In the genomic region with DNA sequence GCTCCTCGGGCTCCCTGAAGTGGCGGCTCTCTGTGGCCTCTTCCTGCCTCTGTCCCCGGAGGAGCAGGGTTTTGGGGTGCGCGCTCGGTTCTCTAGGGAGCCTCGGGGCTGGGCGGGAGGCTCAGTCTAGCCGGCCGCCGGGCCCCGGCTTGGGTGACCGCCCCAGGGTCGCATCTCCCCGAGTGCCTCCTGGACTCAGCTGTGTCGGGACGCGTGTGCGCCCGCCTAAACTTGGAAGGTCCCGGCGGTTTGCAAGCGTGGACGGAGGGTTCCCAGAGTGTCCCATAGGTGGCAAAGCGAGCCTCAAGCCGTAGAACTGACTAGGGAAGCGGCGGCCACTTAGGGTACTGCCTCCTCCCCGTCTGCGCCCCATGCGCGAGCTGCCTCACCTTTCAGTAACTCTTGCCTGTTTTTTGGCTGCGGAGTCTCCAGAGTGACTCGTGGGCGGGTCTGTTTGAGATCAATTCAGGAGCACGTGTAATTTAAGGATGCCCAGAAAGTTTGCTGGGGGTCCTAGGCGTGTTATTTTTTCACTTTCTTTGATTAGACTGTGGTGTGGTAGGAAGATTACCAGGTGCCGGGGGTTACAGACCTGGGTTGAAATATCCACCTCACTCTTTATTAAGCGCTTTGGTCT, we compare ENCODE assay signal across 8 cellular contexts. TPM values are rescaled to one million over a fixed set of nuclear protein-coding genes. Genes with fewer than 3 reads are reported as not detected.
A peak's percentile ranks its signal among the peaks of the same experiment; 100 is the strongest.
DNase-seq lines count a peak whose midpoint lies in the region; ATAC-seq and TF ChIP-seq lines count a peak whose summit lies in the region.

No MANE protein-coding gene starts in this region.

- H3K79me2 ChIP-seq in neural progenitor cell (ENCODE audit: low read depth), result peaks cover 50% of the 10 kb centered on the region

- H3K27me3 ChIP-seq in HUES6 (ENCODE audit: control insufficient read depth, insufficient read depth, low read length), result no peaks in the 10 kb centered on the region
- H3K27me3 ChIP-seq in RWPE2 (ENCODE audit: insufficient read depth, poor library complexity, severe bottlenecking), result peaks cover 4% of the 10 kb centered on the region
- H3K27me3 ChIP-seq in neural progenitor cell, result no peaks in the 10 kb centered on the region
- H3K27me3 ChIP-seq in stomach smooth muscle (ENCODE audit: control insufficient read depth in 1 of 2, insufficient read depth in 2 of 2, low read length in 2 of 2), result no peaks in the 10 kb centered on the region

- peak; percentile 27 for TF ChIP-seq CTCF in RWPE2 (IDR thresholded peaks at IDR 0.05; ENCODE audit: poor library complexity, severe bottlenecking)
- TF ChIP-seq CTCF in neural progenitor cell (IDR thresholded peaks at IDR 0.05), result peak; percentile 56

- ATAC-seq in GM21526 (IDR thresholded peaks at IDR 0.05; ENCODE audit: low FRiP score, unreplicated experiment) (peak; percentile 59), RWPE2 (ENCODE audit: low read depth) (peak; percentile 72)

- H2AFZ ChIP-seq in neural progenitor cell (replicated peaks), result no peak overlapping the region

- no peaks in the 10 kb centered on the region for H3K36me3 Mint-ChIP-seq in neural progenitor cell

- H3K36me3 ChIP-seq in HUES6 (ENCODE audit: control insufficient read depth, insufficient read depth, low read length) (no peaks in the 10 kb centered on the region), RWPE2 (ENCODE audit: low read depth) (no peaks in the 10 kb centered on the region), neural progenitor cell (no peaks in the 10 kb centered on the region), stomach smooth muscle (ENCODE audit: control insufficient read depth in 2 of 2, insufficient read depth in 2 of 2, low read length in 2 of 2) (no peaks in the 10 kb centered on the region)

- H3K27me3 Mint-ChIP-seq in neural progenitor cell (ENCODE audit: insufficient read depth, low read depth), result peaks cover 4% of the 10 kb centered on the region

- peak overlapping the region; percentile 98 for H3K4me2 ChIP-seq in neural progenitor cell

- peak overlapping the region; percentile 27; the same call in 1 of the 2 replicates for H3K27ac ChIP-seq in HUES6 (ENCODE audit: low read depth, low read length)
- peak overlapping the region; percentile 70 for H3K27ac ChIP-seq in RWPE2 (ENCODE audit: poor library complexity, severe bottlenecking)
- peak overlapping the region; percentile 86 for H3K27ac ChIP-seq in neural progenitor cell
- H3K27ac ChIP-seq in stomach smooth muscle (ENCODE audit: low read length), result peak overlapping the region; percentile 37

- H3K4me3 ChIP-seq in HUES6 (ENCODE audit: low read depth, low read length) (peak overlapping the region; percentile 96), RWPE2 (ENCODE audit: severe bottlenecking) (peak overlapping the region; percentile 84), neural progenitor cell (peak overlapping the region; percentile 88), stomach smooth muscle (ENCODE audit: low read length in 2 of 2) (peak overlapping the region; percentile 92 to 96)

- peak overlapping the region; percentile 98 for H3K9ac ChIP-seq in HUES6 (ENCODE audit: low read length)
- H3K9ac ChIP-seq in neural progenitor cell, result peak overlapping the region; percentile 50
- H3K9ac ChIP-seq in stomach smooth muscle (ENCODE audit: low read length in 2 of 2), result peak overlapping the region; percentile 76 to 82

- H3K4me1 Mint-ChIP-seq in neural progenitor cell, result peaks cover 14% of the 10 kb centered on the region

- H4K20me1 ChIP-seq in neural progenitor cell (ENCODE audit: low read depth), result peaks cover 40% of the 10 kb centered on the region

- H3K27ac Mint-ChIP-seq in neural progenitor cell, result peak overlapping the region; percentile 92

- no peaks in the 10 kb centered on the region for H3K9me3 Mint-ChIP-seq in neural progenitor cell

- H3K4me1 ChIP-seq in HUES6 (ENCODE audit: control insufficient read depth, insufficient read depth, low read length) (no peaks in the 10 kb centered on the region; the same call in 1 of the 2 replicates), RWPE2 (ENCODE audit: insufficient read depth, poor library complexity, severe bottlenecking) (peaks cover 13% of the 10 kb centered on the region), neural progenitor cell (peaks cover 9% of the 10 kb centered on the region), stomach smooth muscle (ENCODE audit: control insufficient read depth, insufficient read depth, low read length) (peaks cover 8% of the 10 kb centered on the region)

- DNase-seq in DMS79 treated with DMSO at 0.1 percent for 48 hours (lab: John Stamatoyannopoulos, UW) (peak; percentile 68), RWPE2 (ENCODE audit: low spot score) (peak; percentile 77), fibroblast of the conjunctiva (ENCODE audit: low read depth) (peak; percentile 31), neural progenitor cell (ENCODE audit: low spot score) (peak; percentile 87)
- peak; percentile 57 for DNase-seq in activated T-helper 9 cell treated with anti-CD3 and anti-CD28 coated beads, Interleukin-2, amount 50 U/mL, for 16 hours (ENCODE audit: low read depth)

- H3K9me3 ChIP-seq in HUES6 (ENCODE audit: control insufficient read depth, insufficient read depth, low read depth, low read length) (no peaks in the 10 kb centered on the region), RWPE2 (ENCODE audit: severe bottlenecking) (no peaks in the 10 kb centered on the region), neural progenitor cell (ENCODE audit: low read depth) (no peaks in the 10 kb centered on the region), stomach smooth muscle (ENCODE audit: control insufficient read depth in 2 of 2, low read length in 2 of 2) (no peaks in the 10 kb centered on the region)

- peak overlapping the region; percentile 98 for H3K4me3 Mint-ChIP-seq in neural progenitor cell

- H3F3A ChIP-seq in neural progenitor cell (ENCODE audit: low read depth), result peaks cover 9% of the 10 kb centered on the region

RNA-seq across cellular contexts. Expression of gene ACTL6A, which starts 0.7 kb away (rescaled TPM):
- 139 and 155 TPM in 2 replicates for total RNA-seq in neural progenitor cell (ENCODE audit: low replicate concordance)

RNA-seq across cellular contexts. Expression of gene MRPL47, which starts 41.0 kb away (rescaled TPM):
- total RNA-seq in neural progenitor cell (ENCODE audit: low replicate concordance), result 46.8 and 64.5 TPM in 2 replicates

RNA-seq across cellular contexts. Expression of gene NDUFB5, which starts 41.2 kb away (rescaled TPM):
- total RNA-seq in neural progenitor cell (ENCODE audit: low replicate concordance), result 104 and 193 TPM in 2 replicates

Comparison
In these comparisons a context has a peak if more than half of its experiments do, and no peak if none do; other contexts are left out.
1. Peak in every context shown above with its lines: DNase-seq, ATAC-seq, H3K4me3 ChIP-seq and H3K27ac ChIP-seq.
2. DNase-seq: peak in every context shown above with its lines; median percentile 87 in neural progenitor cell; 77 in RWPE2; 68 in DMS79 treated with DMSO at 0.1 percent for 48 hours; 57 in activated T-helper 9 cell treated with anti-CD3 and anti-CD28 coated beads, Interleukin-2, amount 50 U/mL, for 16 hours; 31 in fibroblast of the conjunctiva.
3. H3K27ac ChIP-seq: peak in every context shown above with its lines; median percentile 86 in neural progenitor cell; 70 in RWPE2; 37 in stomach smooth muscle; 27 in HUES6.